In the genomic region with DNA sequence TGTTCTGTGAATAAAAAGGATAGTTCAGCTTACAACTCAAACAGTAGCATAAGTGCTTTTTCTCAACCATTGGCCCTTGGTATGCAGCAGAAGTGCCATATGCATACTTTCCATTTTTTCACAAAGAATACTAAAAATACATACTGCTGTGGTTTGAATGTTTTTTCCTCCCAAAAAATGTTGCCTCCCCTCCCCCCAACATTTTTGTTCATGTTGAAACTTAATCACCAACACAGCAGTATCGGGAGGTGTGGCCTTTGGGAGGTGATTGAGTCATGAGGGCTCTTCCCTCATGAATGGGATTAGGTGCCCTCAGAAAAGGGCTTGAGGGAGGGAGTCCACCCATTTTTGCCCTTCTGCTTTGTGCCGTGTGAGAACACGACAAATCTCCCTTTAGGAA, we compare ENCODE assay signal across 17 cellular contexts.
A peak's percentile ranks its signal among the peaks of the same experiment; 100 is the strongest.
DNase-seq lines count a peak whose midpoint lies in the region; ATAC-seq and TF ChIP-seq lines count a peak whose summit lies in the region.
"Had no signal": no experiment of that assay in that cellular context is flagged by ENCODE, and none has a peak within 500 bp of the region (broad histone marks: within the 10 kb centered on the region; RNA-seq: fewer than 3 reads in every experiment).

No MANE protein-coding gene starts in this region.

- H3K4me1 Mint-ChIP-seq in chondrocyte (ENCODE audit: low read depth), result peaks cover 36% of the 10 kb centered on the region
- H3K4me1 Mint-ChIP-seq: brain had no signal

- H3K27me3 ChIP-seq in SK-N-SH (ENCODE audit: insufficient read depth), result no peaks in the 10 kb centered on the region
- H3K27me3 ChIP-seq: thyroid gland had no signal

- no peak overlapping the region for H3K4me3 ChIP-seq in SK-N-SH (ENCODE audit: low read depth in 2 of 2, low read length in 1 of 2)
- H3K4me3 ChIP-seq: thyroid gland had no signal

- H3K36me3 Mint-ChIP-seq in chondrocyte (ENCODE audit: low read depth), result peaks cover 2% of the 10 kb centered on the region

- H3K9ac ChIP-seq in SK-N-SH, result no peak overlapping the region

- H3K4me3 Mint-ChIP-seq in chondrocyte (ENCODE audit: unreplicated experiment), result no peak overlapping the region
- H3K4me3 Mint-ChIP-seq: brain had no signal

- CTCF ChIA-PET in SK-N-SH (lab: Yijun Ruan, JAX), result no interaction called here

- H3K27me3 Mint-ChIP-seq in chondrocyte (ENCODE audit: low read depth), result no peaks in the 10 kb centered on the region

- no peak overlapping the region for H2AFZ ChIP-seq in SK-N-SH (ENCODE audit: low read depth)

- TF ChIP-seq RAD21 in SK-N-SH (IDR thresholded peaks at IDR 0.05; ENCODE audit: low read length), result no peak

- no peaks in the 10 kb centered on the region for H3K9me3 Mint-ChIP-seq in chondrocyte (ENCODE audit: low read depth)
- H3K9me3 Mint-ChIP-seq: brain had no signal

- peak overlapping the region; percentile 85 for H3K27ac Mint-ChIP-seq in chondrocyte (ENCODE audit: unreplicated experiment)
- H3K27ac Mint-ChIP-seq: brain had no signal

- no peaks in the 10 kb centered on the region for H3K79me2 ChIP-seq in SK-N-SH (ENCODE audit: insufficient read depth)

- TF ChIP-seq CTCF in SK-N-SH (IDR thresholded peaks at IDR 0.05) (no peak), chondrocyte (IDR thresholded peaks at IDR 0.05) (no peak)

- no peaks in the 10 kb centered on the region for H4K20me1 ChIP-seq in SK-N-SH (ENCODE audit: insufficient read depth)

- no peak overlapping the region for H3K4me2 ChIP-seq in SK-N-SH

- no peaks in the 10 kb centered on the region for H3K4me1 ChIP-seq in SK-N-SH (ENCODE audit: control insufficient read depth in 1 of 2, insufficient read depth in 2 of 2, low read depth in 1 of 2, low read length in 1 of 2)

- ATAC-seq in SK-N-SH treated with all-trans-retinoic acid at 6 μM for 48 hours (peak; percentile 22; the same call in 1 of the 3 replicates), HG02973 (IDR thresholded peaks at IDR 0.05; ENCODE audit: unreplicated experiment) (no peak), GM21737 (IDR thresholded peaks at IDR 0.05; ENCODE audit: unreplicated experiment) (no peak)

- H3K36me3 ChIP-seq in SK-N-SH (replicated peaks in 1 of 2; ENCODE audit: control insufficient read depth in 1 of 2, insufficient read depth in 2 of 2, low read length in 1 of 2), result peaks cover 0 to 9% of the 10 kb centered on the region in 2 experiments
- H3K36me3 ChIP-seq: thyroid gland had no signal

- H3K9me3 ChIP-seq in SK-N-SH, result no peaks in the 10 kb centered on the region
- H3K9me3 ChIP-seq: thyroid gland had no signal

- H3K27ac ChIP-seq in SK-N-SH (ENCODE audit: low read depth in 2 of 2, low read length in 1 of 2), result no peak overlapping the region
- H3K27ac ChIP-seq: 22Rv1 had no signal

- WGBS in SK-N-SH (ENCODE audit: low lambda C conversion rate), result 100% methylated on average over 3 of the region's 3 CpGs

- DNase-seq in SK-N-SH (no peak), HS-27A (ENCODE audit: low read depth) (peak; percentile 84), chondrocyte (ENCODE audit: low spot score) (no peak), myocyte (ENCODE audit: low read depth) (peak; percentile 43), retina (no peak)
- DNase-seq: activated CD4-positive, alpha-beta T cell treated with anti-CD3 and anti-CD28 coated beads, Interleukin-2, amount 50 U/mL, for 1 hour; activated effector memory CD4-positive, alpha-beta T cell treated with anti-CD3 and anti-CD28 coated beads, Interleukin-2, amount 50 U/mL, for 16 hours; effector CD8-positive, alpha-beta T cell; NCI-H1048; posterior cingulate gyrus; T-helper 9 cell; thyroid gland had no signal

- H3F3A ChIP-seq in SK-N-SH (replicated peaks; ENCODE audit: insufficient read depth), result no peaks in the 10 kb centered on the region

- TF ChIP-seq EP300 in SK-N-SH (IDR thresholded peaks at IDR 0.05; ENCODE audit: borderline replicate concordance in 1 of 2, low read depth in 1 of 2, low read length in 1 of 2), result no peak

- POLR2A ChIA-PET in SK-N-SH (lab: Yijun Ruan, JAX), result no interaction called here

- no peaks in the 10 kb centered on the region for H3K9me2 ChIP-seq in SK-N-SH

TF ChIP-seq in SK-N-SH treated with all-trans-retinoic acid at 6 μM for 48 hours, 23 proteins besides CTCF, POLR2A, EP300 and RAD21 (continues in another document):
- TF ChIP-seq, protein P1, sequence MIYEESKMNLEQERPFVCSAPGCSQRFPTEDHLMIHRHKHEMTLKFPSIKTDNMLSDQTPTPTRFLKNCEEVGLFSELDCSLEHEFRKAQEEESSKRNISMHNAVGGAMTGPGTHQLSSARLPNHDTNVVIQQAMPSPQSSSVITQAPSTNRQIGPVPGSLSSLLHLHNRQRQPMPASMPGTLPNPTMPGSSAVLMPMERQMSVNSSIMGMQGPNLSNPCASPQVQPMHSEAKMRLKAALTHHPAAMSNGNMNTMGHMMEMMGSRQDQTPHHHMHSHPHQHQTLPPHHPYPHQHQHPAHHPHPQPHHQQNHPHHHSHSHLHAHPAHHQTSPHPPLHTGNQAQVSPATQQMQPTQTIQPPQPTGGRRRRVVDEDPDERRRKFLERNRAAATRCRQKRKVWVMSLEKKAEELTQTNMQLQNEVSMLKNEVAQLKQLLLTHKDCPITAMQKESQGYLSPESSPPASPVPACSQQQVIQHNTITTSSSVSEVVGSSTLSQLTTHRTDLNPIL (CRISPR knock-in tag; IDR thresholded peaks at IDR 0.05; ENCODE audit: low read depth), result no peak
- TF ChIP-seq ZNF565 (CRISPR knock-in tag; conservative IDR thresholded peaks at IDR 0.05; ENCODE audit: low read depth) (no peak), ESRRG (CRISPR knock-in tag; IDR thresholded peaks at IDR 0.05) (no peak), RARB (CRISPR knock-in tag; IDR thresholded peaks at IDR 0.05) (no peak), TOX (CRISPR knock-in tag; IDR thresholded peaks at IDR 0.05; ENCODE audit: borderline replicate concordance) (no peak), ZFP30 (CRISPR knock-in tag; IDR thresholded peaks at IDR 0.05) (no peak), ZC3H10 (CRISPR knock-in tag; IDR thresholded peaks at IDR 0.05) (no peak), OSR1 (CRISPR knock-in tag; IDR thresholded peaks at IDR 0.05) (no peak), TCF4 (CRISPR knock-in tag; IDR thresholded peaks at IDR 0.05; ENCODE audit: borderline replicate concordance) (no peak)

TF ChIP-seq in SK-N-SH, 30 proteins besides CTCF, POLR2A, EP300 and RAD21 (continues in another document):
- TF ChIP-seq GABPA (IDR thresholded peaks at IDR 0.05; ENCODE audit: low read depth), result no peak
- TF ChIP-seq ELF1 (IDR thresholded peaks at IDR 0.05), result no peak
- no peak for TF ChIP-seq GATA2 (CRISPR knock-in tag; IDR thresholded peaks at IDR 0.05)
- TF ChIP-seq, protein P2, sequence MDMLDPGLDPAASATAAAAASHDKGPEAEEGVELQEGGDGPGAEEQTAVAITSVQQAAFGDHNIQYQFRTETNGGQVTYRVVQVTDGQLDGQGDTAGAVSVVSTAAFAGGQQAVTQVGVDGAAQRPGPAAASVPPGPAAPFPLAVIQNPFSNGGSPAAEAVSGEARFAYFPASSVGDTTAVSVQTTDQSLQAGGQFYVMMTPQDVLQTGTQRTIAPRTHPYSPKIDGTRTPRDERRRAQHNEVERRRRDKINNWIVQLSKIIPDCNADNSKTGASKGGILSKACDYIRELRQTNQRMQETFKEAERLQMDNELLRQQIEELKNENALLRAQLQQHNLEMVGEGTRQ (IDR thresholded peaks at IDR 0.05; ENCODE audit: borderline replicate concordance, low read depth, low read length), result no peak
- TF ChIP-seq, protein P3, sequence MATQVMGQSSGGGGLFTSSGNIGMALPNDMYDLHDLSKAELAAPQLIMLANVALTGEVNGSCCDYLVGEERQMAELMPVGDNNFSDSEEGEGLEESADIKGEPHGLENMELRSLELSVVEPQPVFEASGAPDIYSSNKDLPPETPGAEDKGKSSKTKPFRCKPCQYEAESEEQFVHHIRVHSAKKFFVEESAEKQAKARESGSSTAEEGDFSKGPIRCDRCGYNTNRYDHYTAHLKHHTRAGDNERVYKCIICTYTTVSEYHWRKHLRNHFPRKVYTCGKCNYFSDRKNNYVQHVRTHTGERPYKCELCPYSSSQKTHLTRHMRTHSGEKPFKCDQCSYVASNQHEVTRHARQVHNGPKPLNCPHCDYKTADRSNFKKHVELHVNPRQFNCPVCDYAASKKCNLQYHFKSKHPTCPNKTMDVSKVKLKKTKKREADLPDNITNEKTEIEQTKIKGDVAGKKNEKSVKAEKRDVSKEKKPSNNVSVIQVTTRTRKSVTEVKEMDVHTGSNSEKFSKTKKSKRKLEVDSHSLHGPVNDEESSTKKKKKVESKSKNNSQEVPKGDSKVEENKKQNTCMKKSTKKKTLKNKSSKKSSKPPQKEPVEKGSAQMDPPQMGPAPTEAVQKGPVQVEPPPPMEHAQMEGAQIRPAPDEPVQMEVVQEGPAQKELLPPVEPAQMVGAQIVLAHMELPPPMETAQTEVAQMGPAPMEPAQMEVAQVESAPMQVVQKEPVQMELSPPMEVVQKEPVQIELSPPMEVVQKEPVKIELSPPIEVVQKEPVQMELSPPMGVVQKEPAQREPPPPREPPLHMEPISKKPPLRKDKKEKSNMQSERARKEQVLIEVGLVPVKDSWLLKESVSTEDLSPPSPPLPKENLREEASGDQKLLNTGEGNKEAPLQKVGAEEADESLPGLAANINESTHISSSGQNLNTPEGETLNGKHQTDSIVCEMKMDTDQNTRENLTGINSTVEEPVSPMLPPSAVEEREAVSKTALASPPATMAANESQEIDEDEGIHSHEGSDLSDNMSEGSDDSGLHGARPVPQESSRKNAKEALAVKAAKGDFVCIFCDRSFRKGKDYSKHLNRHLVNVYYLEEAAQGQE (IDR thresholded peaks at IDR 0.05; ENCODE audit: low read depth, low read length), result no peak
- TF ChIP-seq, protein P4, sequence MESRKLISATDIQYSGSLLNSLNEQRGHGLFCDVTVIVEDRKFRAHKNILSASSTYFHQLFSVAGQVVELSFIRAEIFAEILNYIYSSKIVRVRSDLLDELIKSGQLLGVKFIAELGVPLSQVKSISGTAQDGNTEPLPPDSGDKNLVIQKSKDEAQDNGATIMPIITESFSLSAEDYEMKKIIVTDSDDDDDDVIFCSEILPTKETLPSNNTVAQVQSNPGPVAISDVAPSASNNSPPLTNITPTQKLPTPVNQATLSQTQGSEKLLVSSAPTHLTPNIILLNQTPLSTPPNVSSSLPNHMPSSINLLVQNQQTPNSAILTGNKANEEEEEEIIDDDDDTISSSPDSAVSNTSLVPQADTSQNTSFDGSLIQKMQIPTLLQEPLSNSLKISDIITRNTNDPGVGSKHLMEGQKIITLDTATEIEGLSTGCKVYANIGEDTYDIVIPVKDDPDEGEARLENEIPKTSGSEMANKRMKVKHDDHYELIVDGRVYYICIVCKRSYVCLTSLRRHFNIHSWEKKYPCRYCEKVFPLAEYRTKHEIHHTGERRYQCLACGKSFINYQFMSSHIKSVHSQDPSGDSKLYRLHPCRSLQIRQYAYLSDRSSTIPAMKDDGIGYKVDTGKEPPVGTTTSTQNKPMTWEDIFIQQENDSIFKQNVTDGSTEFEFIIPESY (IDR thresholded peaks at IDR 0.05; ENCODE audit: borderline replicate concordance, low read depth), result no peak

Comparison
In these comparisons a context has a peak if more than half of its experiments do, and no peak if none do; other contexts are left out.
1. DNase-seq: peak in HS-27A (single experiment) and myocyte (single experiment); none in SK-N-SH (single experiment), chondrocyte (single experiment) and retina (single experiment).